In genomic region chr16:14285542-14286380, GRCh38 we compare ENCODE assay signal across 8 cellular contexts.
DNase-seq lines count a peak whose midpoint lies in the region; ATAC-seq and TF ChIP-seq lines count a peak whose summit lies in the region.

No MANE protein-coding gene starts in this region.

- 0% methylated on average over 11 to 72 of the region's 72 CpGs for WGBS in endodermal cell (ENCODE audit: insufficient coverage in 1 of 2, insufficient read length in 1 of 2), 2 experiments
- WGBS in mesodermal cell (ENCODE audit: insufficient coverage in 2 of 2), 2 experiments = 0 to 1% methylated on average over 62 to 63 of the region's 72 CpGs

- H3K27me3 Mint-ChIP-seq in endodermal cell (ENCODE audit: insufficient read depth) = peaks cover 13% of the 10 kb centered on the region

- no peak for TF ChIP-seq CTCF in endodermal cell (conservative IDR thresholded peaks at IDR 0.05)

- peak overlapping the region; percentile 79 for H3K9ac ChIP-seq in endodermal cell (ENCODE audit: extremely low read depth, low read length, poor library complexity, severe bottlenecking)

- H3K27ac Mint-ChIP-seq in endodermal cell = peak overlapping the region; percentile 86

- H3K4me1 ChIP-seq in endodermal cell (ENCODE audit: control insufficient read depth, insufficient read depth, low read length) (no peaks in the 10 kb centered on the region), mesodermal cell (ENCODE audit: control insufficient read depth, insufficient read depth, low read length, poor library complexity, severe bottlenecking) (no peaks in the 10 kb centered on the region)

- DNase-seq in COR-L47 (lab: John Stamatoyannopoulos, UW) (peak; percentile 83), HUDEP-2 (lab: John Stamatoyannopoulos, UW; ENCODE audit: unreplicated experiment in 76 of 76) (peak; percentile 22 to 97 (median 89)), NOMO-1 treated with dmso at 0.1 percent for 144 hours (lab: John Stamatoyannopoulos, UW; ENCODE audit: unreplicated experiment) (peak; percentile 65), endodermal cell (peak; percentile 98)
- peak; percentile 59 for DNase-seq in activated CD8-positive, alpha-beta memory T cell treated with anti-CD3 and anti-CD28 coated beads, Interleukin-2, amount 50 U/mL, for 1 hour (ENCODE audit: extremely low read depth)
- DNase-seq in stimulated activated CD8-positive, alpha-beta memory T cell treated with anti-CD3 and anti-CD28 coated beads, Interleukin-15, amount 100 ng/mL, for 1 hour (ENCODE audit: low read depth) = peak; percentile 90

- H3K27me3 ChIP-seq in endodermal cell (ENCODE audit: control insufficient read depth, insufficient read depth, low read length, poor library complexity, severe bottlenecking) = no peaks in the 10 kb centered on the region

- H3K36me3 Mint-ChIP-seq in endodermal cell (ENCODE audit: low read depth) = no peaks in the 10 kb centered on the region

- H3K9me3 ChIP-seq in endodermal cell (ENCODE audit: control insufficient read depth, low read length) (peaks cover 5% of the 10 kb centered on the region), mesodermal cell (ENCODE audit: control insufficient read depth, low read length) (peaks cover 10% of the 10 kb centered on the region)

- peak overlapping the region; percentile 91 for H3K4me3 ChIP-seq in endodermal cell (ENCODE audit: low read length)
- H3K4me3 ChIP-seq in mesodermal cell (ENCODE audit: extremely low read depth, insufficient read depth, low read length, poor library complexity, severe bottlenecking) = peak overlapping the region; percentile 83

- peak; percentile 70 for ATAC-seq in GM21381 (IDR thresholded peaks at IDR 0.05; ENCODE audit: unreplicated experiment)

- H3K9me3 Mint-ChIP-seq in endodermal cell = peaks cover 12% of the 10 kb centered on the region

- H3K4me3 Mint-ChIP-seq in endodermal cell = peak overlapping the region; percentile 87

- H3K4me1 Mint-ChIP-seq in endodermal cell = peaks cover 10% of the 10 kb centered on the region

- H3K36me3 ChIP-seq in endodermal cell (ENCODE audit: control insufficient read depth, insufficient read depth, low read length) (no peaks in the 10 kb centered on the region), mesodermal cell (ENCODE audit: control insufficient read depth, insufficient read depth, low read length) (no peaks in the 10 kb centered on the region)

- H3K27ac ChIP-seq in endodermal cell (ENCODE audit: low read depth, low read length) (no peak overlapping the region), mesodermal cell (ENCODE audit: low read depth, low read length, severe bottlenecking) (peak overlapping the region; percentile 41)
